Comparison of ENCODE assay signal across 20 cellular contexts in the genomic region with DNA sequence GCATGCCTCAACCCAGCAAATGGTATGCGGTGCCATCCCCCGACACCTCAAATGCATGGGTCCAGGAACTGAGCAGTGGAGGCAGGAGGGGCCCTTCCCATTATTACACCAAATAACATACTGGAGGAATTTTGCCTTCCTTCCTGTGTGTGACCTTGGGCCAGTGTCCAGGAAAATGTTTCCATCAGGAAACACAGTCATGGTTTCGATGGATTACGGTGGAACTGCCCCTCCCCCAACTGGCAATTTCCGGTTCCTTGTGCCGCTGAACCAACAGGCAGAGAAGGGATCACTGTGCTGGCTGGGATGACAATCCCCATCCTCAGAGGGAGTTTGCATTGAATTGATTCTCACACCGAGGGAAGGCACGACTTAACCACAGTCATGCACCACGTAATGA. TPM values are rescaled to one million over a fixed set of nuclear protein-coding genes. Genes with fewer than 3 reads are reported as not detected.
A peak's percentile ranks its signal among the peaks of the same experiment; 100 is the strongest.
DNase-seq lines count a peak whose midpoint lies in the region; ATAC-seq and TF ChIP-seq lines count a peak whose summit lies in the region.
"Had no signal": no experiment of that assay in that cellular context is flagged by ENCODE, and none has a peak within 500 bp of the region (broad histone marks: within the 10 kb centered on the region; RNA-seq: fewer than 3 reads in every experiment).

No MANE protein-coding gene starts in this region.

- H3K27ac ChIP-seq in left ventricle myocardium inferior (replicated peaks) (peak overlapping the region; percentile 70), ovary (no peak overlapping the region)
- H3K27ac ChIP-seq in CD4-positive, alpha-beta T cell (ENCODE audit: low read depth, low read length) = no peak overlapping the region
- H3K27ac ChIP-seq: C4-2B had no signal

- TF ChIP-seq CTCF in left ventricle myocardium inferior (IDR thresholded peaks at IDR 0.05; ENCODE audit: borderline replicate concordance) = no peak
- TF ChIP-seq CTCF in fibroblast of pulmonary artery (IDR thresholded peaks at IDR 0.05; ENCODE audit: low read length, missing control alignments) = no peak
- no peak for TF ChIP-seq CTCF in ovary (IDR thresholded peaks at IDR 0.05)
- no peak for TF ChIP-seq CTCF in CD4-positive, alpha-beta T cell (IDR thresholded peaks at IDR 0.05)

- ATAC-seq in Right ventricle myocardium superior (ENCODE audit: poor library complexity) (no peak), GM18867 (IDR thresholded peaks at IDR 0.05; ENCODE audit: unreplicated experiment) (no peak)
- no peak for ATAC-seq in CD4-positive, alpha-beta T cell (ENCODE audit: poor library complexity)

- H3K9me3 Mint-ChIP-seq in CD4-positive, alpha-beta T cell = no peaks in the 10 kb centered on the region

- WGBS in ovary, 3 donors = 34 to 54% (median 36%) methylated on average over 9 of the region's 9 CpGs

- H3K4me3 ChIP-seq in left ventricle myocardium inferior (no peak overlapping the region), fibroblast of pulmonary artery (replicated peaks; ENCODE audit: low read depth, low read length) (no peak overlapping the region), ovary (no peak overlapping the region), HAP-1 (no peak overlapping the region)
- H3K4me3 ChIP-seq: gastrocnemius medialis, MG63 had no signal

- no peaks in the 10 kb centered on the region for H3K4me1 Mint-ChIP-seq in CD4-positive, alpha-beta T cell (ENCODE audit: low read depth)

- CTCF ChIA-PET in CD4-positive, alpha-beta T cell (lab: Charles Lee) = no interaction called here

- intact Hi-C loops in left ventricle myocardium inferior (cut with micrococcal nuclease) (no loop called here), Right ventricle myocardium superior (cut with DNase I) (no loop called here), ovary (cut with DNase I) (no loop called here)
- intact Hi-C loops in CD4-positive, alpha-beta T cell (cut with DNase I, micrococcal nuclease) = no loop called here

- no peaks in the 10 kb centered on the region for H3K36me3 Mint-ChIP-seq in CD4-positive, alpha-beta T cell (ENCODE audit: low read depth)
- H3K36me3 Mint-ChIP-seq: naive B cell had no signal

- no peak overlapping the region for H3K4me3 Mint-ChIP-seq in CD4-positive, alpha-beta T cell
- H3K4me3 Mint-ChIP-seq: naive B cell had no signal

- H3K27me3 ChIP-seq in left ventricle myocardium inferior (ENCODE audit: low read depth) (no peaks in the 10 kb centered on the region), ovary (no peaks in the 10 kb centered on the region), HAP-1 (ENCODE audit: low read depth) (no peaks in the 10 kb centered on the region)
- peaks cover 4% of the 10 kb centered on the region for H3K27me3 ChIP-seq in CD4-positive, alpha-beta T cell (ENCODE audit: control insufficient read depth, insufficient read depth, low read length)
- H3K27me3 ChIP-seq: gastrocnemius medialis, MG63 had no signal

- in situ Hi-C loops in HAP-1 (cut with MboI; ENCODE audit: low sequenced_read_pairs) = no loop called here

- TF ChIP-seq EP300 in ovary (IDR thresholded peaks at IDR 0.05) = no peak

- TF ChIP-seq POLR2A in ovary (IDR thresholded peaks at IDR 0.05) = no peak

- DNase-seq in left ventricle myocardium inferior = no peak
- no peak for DNase-seq in Right ventricle myocardium superior
- peak; percentile 61 for DNase-seq in fibroblast of pulmonary artery (ENCODE audit: low read depth)
- peak in 3 of 5 donors; percentile 45 to 58 (median 49) for DNase-seq in ovary
- no peak for DNase-seq in HAP-1 (ENCODE audit: low spot score in 2 of 2)
- no peak for DNase-seq in activated CD4-positive, alpha-beta T cell treated with anti-CD3 and anti-CD28 coated beads, Interleukin-2, amount 50 U/mL, for 1 hour
- DNase-seq in CD4-positive, alpha-beta T cell = no peak
- DNase-seq: activated CD4-positive, alpha-beta T cell treated with anti-CD3 and anti-CD28 coated beads for 48 hours; activated CD8-positive, alpha-beta memory T cell treated with anti-CD3 and anti-CD28 coated beads, Interleukin-2, amount 50 U/mL, for 4 hours; DMS53; gastrocnemius medialis; MG63; naive B cell; NCI-H146; stimulated activated CD4-positive, alpha-beta T cell treated with anti-CD3 and anti-CD28 coated beads, Interleukin-12 subunit alpha, Interleukin-12 subunit beta, amount 100 ng/mL, for 4 hours had no signal

- H3K9me3 ChIP-seq in left ventricle myocardium inferior (replicated peaks) (no peaks in the 10 kb centered on the region), ovary (no peaks in the 10 kb centered on the region), HAP-1 (no peaks in the 10 kb centered on the region)
- H3K9me3 ChIP-seq in CD4-positive, alpha-beta T cell (ENCODE audit: control insufficient read depth, low read length) = no peaks in the 10 kb centered on the region
- H3K9me3 ChIP-seq: gastrocnemius medialis, MG63 had no signal

- POLR2A ChIA-PET in CD4-positive, alpha-beta T cell (lab: Charles Lee) = no interaction called here

- H3K27ac Mint-ChIP-seq in CD4-positive, alpha-beta T cell = no peak overlapping the region
- H3K27ac Mint-ChIP-seq: naive B cell had no signal

- no peaks in the 10 kb centered on the region for H3K36me3 ChIP-seq in left ventricle myocardium inferior
- no peaks in the 10 kb centered on the region for H3K36me3 ChIP-seq in ovary
- H3K36me3 ChIP-seq in HAP-1 (replicated peaks) = no peaks in the 10 kb centered on the region
- H3K36me3 ChIP-seq: gastrocnemius medialis, MG63 had no signal

- H3K4me1 ChIP-seq in left ventricle myocardium inferior = peaks cover 40% of the 10 kb centered on the region
- H3K4me1 ChIP-seq in ovary (ENCODE audit: insufficient read depth) = peaks cover 3% of the 10 kb centered on the region
- no peaks in the 10 kb centered on the region; the same call in 1 of the 2 replicates for H3K4me1 ChIP-seq in HAP-1

- H3K27me3 Mint-ChIP-seq in CD4-positive, alpha-beta T cell = peaks cover 10% of the 10 kb centered on the region

RNA-seq across cellular contexts. Expression of a gene that starts 9.1 kb away (rescaled TPM):
- total RNA-seq in left ventricle myocardium inferior (67.1 TPM), Right ventricle myocardium superior (64.6 TPM), ovary (100 to 1,000 TPM in 2 of 7 donors, 10 to 100 TPM in 5; 55.7 to 103 (median 82.5) TPM)
- polyA plus RNA-seq in ovary = 10 to 100 TPM; 50.0 to 54.1 TPM
- total RNA-seq in CD4-positive, alpha-beta T cell = 1 to 10 TPM; 6.6 to 7.6 TPM

RNA-seq across cellular contexts. Expression of a gene that starts 17.6 kb away (rescaled TPM):
- total RNA-seq in left ventricle myocardium inferior (not detected), Right ventricle myocardium superior (not detected), ovary (under 1 TPM in 1 of 7 donors, not detected in 6; 0.47 TPM)
- polyA plus RNA-seq in ovary = not detected
- not detected for total RNA-seq in CD4-positive, alpha-beta T cell
- total RNA-seq: cerebellum, gastrocnemius medialis, temporal lobe had no signal

RNA-seq across cellular contexts. Expression of a gene that starts 28.1 kb away (rescaled TPM):
- total RNA-seq in left ventricle myocardium inferior (0.66 TPM), Right ventricle myocardium superior (0.38 TPM), ovary (1 to 10 TPM in 3 of 7 donors, under 1 TPM in 2, not detected in 2; 0.33 to 1.2 (median 1.1) TPM)
- under 1 TPM in 1 of 2 donors, not detected in 1; 0.62 TPM for polyA plus RNA-seq in ovary
- not detected for total RNA-seq in CD4-positive, alpha-beta T cell
- total RNA-seq: A673, temporal lobe had no signal

RNA-seq across cellular contexts. Expression of a gene that starts 56.9 kb away (rescaled TPM):
- total RNA-seq in left ventricle myocardium inferior (40.1 TPM), Right ventricle myocardium superior (46.7 TPM), ovary (100 to 1,000 TPM in 1 of 7 donors, 10 to 100 TPM in 4, 1 to 10 TPM in 2; 7.1 to 258 (median 28.1) TPM)
- 10 to 100 TPM; 18.7 to 27.4 TPM for polyA plus RNA-seq in ovary
- total RNA-seq in CD4-positive, alpha-beta T cell = 1 to 10 TPM; 4.4 to 6.1 TPM

Comparison
In these comparisons a context has a peak if more than half of its experiments do, and no peak if none do; other contexts are left out.
1. DNase-seq: peak in fibroblast of pulmonary artery (single experiment) and ovary (3 of 5); none in left ventricle myocardium inferior (single experiment), Right ventricle myocardium superior (single experiment), HAP-1 (0 of 2), activated CD4-positive, alpha-beta T cell treated with anti-CD3 and anti-CD28 coated beads, Interleukin-2, amount 50 U/mL, for 1 hour (single experiment) and CD4-positive, alpha-beta T cell (0 of 10).